Comparison of ENCODE assay signal across 1 cellular context in the genomic region with DNA sequence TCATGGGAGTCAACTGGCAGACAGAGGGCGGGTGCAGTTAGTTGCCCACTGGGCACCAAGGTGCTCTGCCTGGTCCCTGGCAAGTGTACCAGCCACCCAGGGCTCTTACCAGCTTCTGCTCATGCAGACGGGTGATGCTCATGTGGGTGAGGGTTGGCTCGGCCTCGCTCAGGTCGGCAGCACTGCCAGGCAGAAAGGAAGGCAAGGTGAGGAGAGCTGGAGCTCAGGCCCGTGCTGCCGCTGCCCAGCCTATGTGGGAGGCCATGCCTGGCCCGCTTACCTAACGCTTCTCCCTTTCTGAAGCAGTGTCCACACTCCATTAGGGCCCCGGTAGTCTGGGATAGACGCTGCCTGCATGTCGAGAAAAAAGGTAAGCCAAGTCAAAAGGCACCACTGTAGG.
TF ChIP-seq lines count a peak whose summit lies in the region.

No MANE protein-coding gene starts in this region.

TF ChIP-seq in IMR-90, 13 proteins besides CTCF, POLR2A, EP300 and RAD21:
- TF ChIP-seq, protein P1, sequence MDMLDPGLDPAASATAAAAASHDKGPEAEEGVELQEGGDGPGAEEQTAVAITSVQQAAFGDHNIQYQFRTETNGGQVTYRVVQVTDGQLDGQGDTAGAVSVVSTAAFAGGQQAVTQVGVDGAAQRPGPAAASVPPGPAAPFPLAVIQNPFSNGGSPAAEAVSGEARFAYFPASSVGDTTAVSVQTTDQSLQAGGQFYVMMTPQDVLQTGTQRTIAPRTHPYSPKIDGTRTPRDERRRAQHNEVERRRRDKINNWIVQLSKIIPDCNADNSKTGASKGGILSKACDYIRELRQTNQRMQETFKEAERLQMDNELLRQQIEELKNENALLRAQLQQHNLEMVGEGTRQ (IDR thresholded peaks at IDR 0.05; ENCODE audit: low read depth, low read length) = no peak
- TF ChIP-seq MXI1 (IDR thresholded peaks at IDR 0.05; ENCODE audit: borderline replicate concordance, low read depth, low read length) (no peak), RCOR1 (IDR thresholded peaks at IDR 0.05; ENCODE audit: insufficient replicate concordance, low read length) (no peak), BHLHE40 (IDR thresholded peaks at IDR 0.05; ENCODE audit: low read depth, low read length) (no peak), CHD1 (IDR thresholded peaks at IDR 0.05; ENCODE audit: low read depth, low read length) (no peak), MAZ (IDR thresholded peaks at IDR 0.05; ENCODE audit: borderline replicate concordance, low read depth, low read length) (no peak), NFE2L2 (IDR thresholded peaks at IDR 0.05; ENCODE audit: low read depth, low read length) (no peak), SMC3 (IDR thresholded peaks at IDR 0.05; ENCODE audit: low read depth, low read length) (no peak), MAFK (IDR thresholded peaks at IDR 0.05; ENCODE audit: low read depth, low read length) (no peak), RFX5 (IDR thresholded peaks at IDR 0.05; ENCODE audit: low read depth, low read length) (no peak), CEBPB (IDR thresholded peaks at IDR 0.05; ENCODE audit: low read depth, low read length) (no peak), FOS (IDR thresholded peaks at IDR 0.05; ENCODE audit: low read depth, low read length) (no peak)
- TF ChIP-seq, protein P2, sequence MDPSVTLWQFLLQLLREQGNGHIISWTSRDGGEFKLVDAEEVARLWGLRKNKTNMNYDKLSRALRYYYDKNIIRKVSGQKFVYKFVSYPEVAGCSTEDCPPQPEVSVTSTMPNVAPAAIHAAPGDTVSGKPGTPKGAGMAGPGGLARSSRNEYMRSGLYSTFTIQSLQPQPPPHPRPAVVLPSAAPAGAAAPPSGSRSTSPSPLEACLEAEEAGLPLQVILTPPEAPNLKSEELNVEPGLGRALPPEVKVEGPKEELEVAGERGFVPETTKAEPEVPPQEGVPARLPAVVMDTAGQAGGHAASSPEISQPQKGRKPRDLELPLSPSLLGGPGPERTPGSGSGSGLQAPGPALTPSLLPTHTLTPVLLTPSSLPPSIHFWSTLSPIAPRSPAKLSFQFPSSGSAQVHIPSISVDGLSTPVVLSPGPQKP (IDR thresholded peaks at IDR 0.05; ENCODE audit: borderline replicate concordance, low read depth, low read length) = no peak
